In genomic region chr4:116561717-116562116, GRCh38 we compare ENCODE assay signal across 21 cellular contexts.
A peak's percentile ranks its signal among the peaks of the same experiment; 100 is the strongest.
DNase-seq lines count a peak whose midpoint lies in the region; FAIRE-seq lines count a peak whose summit lies in the region.
"Had no signal": no experiment of that assay in that cellular context is flagged by ENCODE, and none has a peak within 500 bp of the region (broad histone marks: within the 10 kb centered on the region; RNA-seq: fewer than 3 reads in every experiment).

No MANE protein-coding gene starts in this region.

- H3K27me3 ChIP-seq in H7 (ENCODE audit: control insufficient read depth, insufficient read depth, low read length): no peaks in the 10 kb centered on the region

- no peaks in the 10 kb centered on the region for H3K36me3 ChIP-seq in H7 (replicated peaks; ENCODE audit: control insufficient read depth, insufficient read depth, low read length)

- FAIRE-seq in HTR-8/SVneo (lab: Jason Lieb, UNC): no peak
- FAIRE-seq: H54, HepG2, K562, RCC 7860 had no signal

- H3K4me3 ChIP-seq in H7 (ENCODE audit: insufficient read depth, low read depth, low read length): no peak overlapping the region
- H3K4me3 ChIP-seq: K562 had no signal

- DNase-seq in NCI-H1417 (lab: John Stamatoyannopoulos, UW): peak; percentile 10 to 76 (median 42)
- no peak for DNase-seq in NCI-H1417 treated with DMSO at 0.1 percent for 48 hours (lab: John Stamatoyannopoulos, UW)
- DNase-seq in NCI-H510A (lab: John Stamatoyannopoulos, UW): peak; percentile 13
- DNase-seq in SHP77 (lab: John Stamatoyannopoulos, UW): peak; percentile 36 to 59
- no peak for DNase-seq in H7
- no peak for DNase-seq in central memory CD4-positive, alpha-beta T cell
- DNase-seq in activated CD4-positive, alpha-beta T cell treated with anti-CD3 and anti-CD28 coated beads, Interleukin-2, amount 50 U/mL, for 48 hours: no peak
- no peak for DNase-seq in HTR-8/SVneo (ENCODE audit: insufficient read length, low spot score)
- DNase-seq: AML-193; Calu3; CD8-positive, alpha-beta memory T cell; DMS153; NCI-H1092; NCI-H1694; NCI-H2107; NCI-H2227 treated with DMSO at 0.1 percent for 48 hours; NCI-H526 had no signal

Comparison
In these comparisons a context has a peak if more than half of its experiments do, and no peak if none do; other contexts are left out.
1. DNase-seq: peak in NCI-H1417 (3 of 3), NCI-H510A (single experiment) and SHP77 (2 of 2); none in NCI-H1417 treated with DMSO at 0.1 percent for 48 hours (single experiment), H7 (single experiment), central memory CD4-positive, alpha-beta T cell (single experiment), activated CD4-positive, alpha-beta T cell treated with anti-CD3 and anti-CD28 coated beads, Interleukin-2, amount 50 U/mL, for 48 hours (0 of 2) and HTR-8/SVneo (single experiment).